8 cellular contexts compared by ENCODE assay signal in genomic region chr4:76950846-76951321, GRCh38. TPM values are rescaled to one million over a fixed set of nuclear protein-coding genes. Genes with fewer than 3 reads are reported as not detected.
DNase-seq lines count a peak whose midpoint lies in the region; ATAC-seq and TF ChIP-seq lines count a peak whose summit lies in the region.

No MANE protein-coding gene starts in this region.

- H3K9me3 ChIP-seq in neuron (ENCODE audit: low read length): no peaks in the 10 kb centered on the region

- no peaks in the 10 kb centered on the region for H3K27me3 Mint-ChIP-seq in activated CD8-positive, alpha-beta T cell treated with anti-CD3 and anti-CD28 coated beads, Interleukin-2, amount 10 ng/mL, durations not matched to agents 7 days and 5 days (ENCODE audit: low read depth)

- POLR2A ChIA-PET in activated CD8-positive, alpha-beta T cell treated with anti-CD3 and anti-CD28 coated beads, Interleukin-2, amount 10 ng/mL, durations not matched to agents 7 days and 5 days (lab: Charles Lee): interaction anchor here (1.3 kb wide), 1 partner anchor 27 kb away, joined by 3 read pairs; no protein-coding TSS in a partner anchor

- CTCF ChIA-PET in activated CD8-positive, alpha-beta T cell treated with anti-CD3 and anti-CD28 coated beads, Interleukin-2, amount 10 ng/mL, durations not matched to agents 7 days and 5 days (lab: Charles Lee): interaction anchor here (0.9 kb wide), 1 partner anchor 36 kb away, joined by 3 read pairs; no protein-coding TSS in a partner anchor

- peaks cover 7% of the 10 kb centered on the region for H3K36me3 ChIP-seq in neuron (ENCODE audit: insufficient read depth, low read length)

- ATAC-seq in activated CD8-positive, alpha-beta T cell treated with anti-CD3 and anti-CD28 coated beads, Interleukin-2, amount 10 ng/mL, durations not matched to agents 7 days and 5 days: no peak
- ATAC-seq in HG03469 (IDR thresholded peaks at IDR 0.05; ENCODE audit: unreplicated experiment) (no peak), HG02642 (IDR thresholded peaks at IDR 0.05; ENCODE audit: poor library complexity, unreplicated experiment) (no peak)

- peak; percentile 51 for DNase-seq in DMS53 (lab: John Stamatoyannopoulos, UW)
- no peak for DNase-seq in DMS53 treated with DMSO at 0.1 percent for 48 hours (lab: John Stamatoyannopoulos, UW; ENCODE audit: unreplicated experiment)
- peak; percentile 69 for DNase-seq in KG1 (lab: John Stamatoyannopoulos, UW)
- DNase-seq in activated CD8-positive, alpha-beta T cell treated with anti-CD3 and anti-CD28 coated beads, Interleukin-2, amount 10 ng/mL, durations not matched to agents 7 days and 5 days: peak; percentile 34
- peak in 1 of 2 donors; percentile 48 for DNase-seq in foreskin fibroblast

- no peaks in the 10 kb centered on the region for H3K27me3 ChIP-seq in neuron (ENCODE audit: insufficient read depth, low read length)

- no peaks in the 10 kb centered on the region for H3K9me3 Mint-ChIP-seq in activated CD8-positive, alpha-beta T cell treated with anti-CD3 and anti-CD28 coated beads, Interleukin-2, amount 10 ng/mL, durations not matched to agents 7 days and 5 days (ENCODE audit: insufficient read depth)

- TF ChIP-seq CTCF in foreskin fibroblast (IDR thresholded peaks at IDR 0.05; ENCODE audit: low read depth, low read length): no peak

- peak overlapping the region; percentile 71 to 94 for H3K4me3 ChIP-seq in foreskin fibroblast (ENCODE audit: low read depth in 1 of 2, low read length in 2 of 2)
- peak overlapping the region; percentile 94 for H3K4me3 ChIP-seq in neuron (ENCODE audit: low read length)

- peaks cover 35% of the 10 kb centered on the region for H3K4me1 ChIP-seq in neuron (ENCODE audit: insufficient read depth, low read length)

- H3K4me3 Mint-ChIP-seq in activated CD8-positive, alpha-beta T cell treated with anti-CD3 and anti-CD28 coated beads, Interleukin-2, amount 10 ng/mL, durations not matched to agents 7 days and 5 days: peak overlapping the region; percentile 84

- peaks cover 18% of the 10 kb centered on the region for H3K4me1 Mint-ChIP-seq in activated CD8-positive, alpha-beta T cell treated with anti-CD3 and anti-CD28 coated beads, Interleukin-2, amount 10 ng/mL, durations not matched to agents 7 days and 5 days (ENCODE audit: low read depth)

- H3K27ac Mint-ChIP-seq in activated CD8-positive, alpha-beta T cell treated with anti-CD3 and anti-CD28 coated beads, Interleukin-2, amount 10 ng/mL, durations not matched to agents 7 days and 5 days: peak overlapping the region; percentile 56

- H3K36me3 Mint-ChIP-seq in activated CD8-positive, alpha-beta T cell treated with anti-CD3 and anti-CD28 coated beads, Interleukin-2, amount 10 ng/mL, durations not matched to agents 7 days and 5 days (ENCODE audit: low read depth): peaks cover 7% of the 10 kb centered on the region

- H2AFZ ChIP-seq in neuron (ENCODE audit: low read depth, low read length): peak overlapping the region; percentile 46

RNA-seq across cellular contexts. Expression of gene SEPTIN11, which starts 1.3 kb away (rescaled TPM):
- 10 to 100 TPM; 67.0 to 77.4 TPM for total RNA-seq in activated CD8-positive, alpha-beta T cell treated with anti-CD3 and anti-CD28 coated beads, Interleukin-2, amount 10 ng/mL, durations not matched to agents 7 days and 5 days

RNA-seq across cellular contexts. Expression of gene SOWAHB, which starts 52.9 kb away (rescaled TPM):
- not detected for total RNA-seq in activated CD8-positive, alpha-beta T cell treated with anti-CD3 and anti-CD28 coated beads, Interleukin-2, amount 10 ng/mL, durations not matched to agents 7 days and 5 days
